Comparison of ENCODE assay signal across 8 cellular contexts in the genomic region with DNA sequence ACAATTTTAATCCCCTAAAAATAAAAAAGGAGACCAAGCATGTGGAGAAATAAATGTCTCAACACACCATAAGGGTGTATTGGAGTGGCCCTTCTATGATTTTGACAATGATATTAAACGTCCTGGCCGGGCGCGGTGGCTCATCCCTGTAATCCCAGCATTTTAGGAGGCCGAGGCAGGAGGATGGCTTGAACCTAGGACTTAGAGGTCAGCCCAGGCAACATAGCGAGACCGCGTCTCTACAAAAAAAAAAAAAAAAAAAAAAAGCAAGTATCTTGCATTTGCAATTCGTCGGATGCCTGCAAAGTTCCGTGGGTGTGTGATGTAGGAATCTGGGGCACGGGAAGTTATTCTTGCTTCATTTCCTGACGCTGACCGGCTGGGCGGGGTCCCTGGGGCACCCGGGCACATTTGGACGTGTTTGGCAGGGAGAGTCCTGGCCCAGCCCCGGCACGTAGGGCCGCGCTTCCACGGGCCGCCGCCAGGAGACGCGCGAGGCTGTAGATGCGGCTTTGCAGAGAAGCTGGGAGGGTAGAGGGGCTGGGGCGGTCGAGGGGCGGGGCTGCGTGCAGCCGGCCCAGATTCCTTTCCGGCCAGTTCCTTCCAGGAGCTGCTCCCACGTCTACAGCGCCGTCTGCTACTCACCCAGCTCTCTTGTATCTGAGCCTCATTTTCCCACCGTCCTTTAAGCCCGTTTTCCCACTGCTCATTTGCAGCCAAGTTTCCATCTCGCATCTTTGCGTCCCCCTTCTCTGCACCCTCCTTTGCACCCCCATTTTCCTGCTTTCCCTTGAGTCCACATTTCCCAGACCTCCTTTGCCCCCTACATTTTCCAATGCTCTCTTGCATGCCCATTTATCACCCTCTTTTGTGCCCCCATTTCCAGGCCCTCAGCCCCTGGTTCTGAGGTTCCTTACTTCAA.
DNase-seq lines count a peak whose midpoint lies in the region; ATAC-seq and TF ChIP-seq lines count a peak whose summit lies in the region.

No MANE protein-coding gene starts in this region.

- peak; percentile 96 for TF ChIP-seq CTCF in retinal pigment epithelial cell (conservative IDR thresholded peaks at IDR 0.05; ENCODE audit: low read depth, low read length)

- DNase-seq in AG20443 (ENCODE audit: low spot score) (peak; percentile 97), GOT3 (lab: John Stamatoyannopoulos, UW) (peak; percentile 89), NCI-H2029 treated with DMSO at 0.1 percent for 48 hours (lab: John Stamatoyannopoulos, UW) (peak; percentile 59), T-helper 9 cell (peak; percentile 73), astrocyte of the hippocampus (ENCODE audit: low read depth, low spot score) (peak; percentile 96), hippocampal formation (lab: John Stamatoyannopoulos, UW) (peak; percentile 76 to 84), retinal pigment epithelial cell (ENCODE audit: low read depth) (peak; percentile 35)

- no peak for ATAC-seq in GM18861 (IDR thresholded peaks at IDR 0.05; ENCODE audit: unreplicated experiment)

- H3K4me3 ChIP-seq in retinal pigment epithelial cell (ENCODE audit: low read length), result peak overlapping the region; percentile 28

Comparison
In these comparisons a context has a peak if more than half of its experiments do, and no peak if none do; other contexts are left out.
1. DNase-seq: peak in every context shown above with its lines; median percentile 97 in AG20443; 96 in astrocyte of the hippocampus; 89 in GOT3; 80 in hippocampal formation; 73 in T-helper 9 cell; 59 in NCI-H2029 treated with DMSO at 0.1 percent for 48 hours; 35 in retinal pigment epithelial cell.